Comparison of ENCODE assay signal across 1 cellular context in genomic region chr10:61065010-61065409, GRCh38.
TF ChIP-seq lines count a peak whose summit lies in the region.

No MANE protein-coding gene starts in this region.

TF ChIP-seq in HepG2, 621 proteins besides CTCF, POLR2A, EP300 and RAD21 (continued from another document and continues in another):
- no peak for TF ChIP-seq KIAA2018 (CRISPR knock-in tag; IDR thresholded peaks at IDR 0.05; ENCODE audit: borderline replicate concordance)
- peak; percentile 84; the same call in 1 of the 2 replicates for TF ChIP-seq SOX5 (CRISPR knock-in tag; IDR thresholded peaks at IDR 0.05; ENCODE audit: borderline replicate concordance)
- TF ChIP-seq TERF1 (CRISPR knock-in tag; IDR thresholded peaks at IDR 0.05) = no peak
- TF ChIP-seq ZKSCAN1 (IDR thresholded peaks at IDR 0.05; ENCODE audit: low read length) = no peak
- TF ChIP-seq SMARCC2 (IDR thresholded peaks at IDR 0.05) = no peak
- peak; percentile 26; the same call in 1 of the 2 replicates for TF ChIP-seq SP5 (CRISPR knock-in tag; IDR thresholded peaks at IDR 0.05; ENCODE audit: borderline replicate concordance, low read depth)
- TF ChIP-seq NCOR1 (IDR thresholded peaks at IDR 0.05; ENCODE audit: borderline replicate concordance, low read length) = peak; percentile 72; the same call in 1 of the 2 replicates
- no peak for TF ChIP-seq JUND (CRISPR knock-in tag; IDR thresholded peaks at IDR 0.05)
- TF ChIP-seq TEF (CRISPR knock-in tag; IDR thresholded peaks at IDR 0.05) = peak; percentile 83
- peak; percentile 66 for TF ChIP-seq NCOA1 (CRISPR knock-in tag; IDR thresholded peaks at IDR 0.05)
- 0 out of 2 replicates have a peak, but pooled peaks have one; percentile 23 for TF ChIP-seq KAT8 (CRISPR knock-in tag; IDR thresholded peaks at IDR 0.05)
- no peak for TF ChIP-seq ZNF781 (CRISPR knock-in tag; IDR thresholded peaks at IDR 0.05; ENCODE audit: borderline replicate concordance, not compliant biosample characterization)
- peak; percentile 52; the same call in 1 of the 2 replicates for TF ChIP-seq ARID3A (IDR thresholded peaks at IDR 0.05; ENCODE audit: low read depth, low read length)
- TF ChIP-seq, protein P1, sequence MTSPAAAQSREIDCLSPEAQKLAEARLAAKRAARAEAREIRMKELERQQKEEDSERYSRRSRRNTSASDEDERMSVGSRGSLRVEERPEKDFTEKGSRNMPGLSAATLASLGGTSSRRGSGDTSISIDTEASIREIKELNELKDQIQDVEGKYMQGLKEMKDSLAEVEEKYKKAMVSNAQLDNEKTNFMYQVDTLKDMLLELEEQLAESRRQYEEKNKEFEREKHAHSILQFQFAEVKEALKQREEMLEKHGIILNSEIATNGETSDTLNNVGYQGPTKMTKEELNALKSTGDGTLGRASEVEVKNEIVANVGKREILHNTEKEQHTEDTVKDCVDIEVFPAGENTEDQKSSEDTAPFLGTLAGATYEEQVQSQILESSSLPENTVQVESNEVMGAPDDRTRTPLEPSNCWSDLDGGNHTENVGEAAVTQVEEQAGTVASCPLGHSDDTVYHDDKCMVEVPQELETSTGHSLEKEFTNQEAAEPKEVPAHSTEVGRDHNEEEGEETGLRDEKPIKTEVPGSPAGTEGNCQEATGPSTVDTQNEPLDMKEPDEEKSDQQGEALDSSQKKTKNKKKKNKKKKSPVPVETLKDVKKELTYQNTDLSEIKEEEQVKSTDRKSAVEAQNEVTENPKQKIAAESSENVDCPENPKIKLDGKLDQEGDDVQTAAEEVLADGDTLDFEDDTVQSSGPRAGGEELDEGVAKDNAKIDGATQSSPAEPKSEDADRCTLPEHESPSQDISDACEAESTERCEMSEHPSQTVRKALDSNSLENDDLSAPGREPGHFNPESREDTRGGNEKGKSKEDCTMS (CRISPR knock-in tag; conservative IDR thresholded peaks at IDR 0.05) = no peak
- peak; percentile 57 for TF ChIP-seq SAP130 (CRISPR knock-in tag; IDR thresholded peaks at IDR 0.05; ENCODE audit: low read depth)
- TF ChIP-seq HOXA9 (CRISPR knock-in tag; IDR thresholded peaks at IDR 0.05; ENCODE audit: borderline replicate concordance) = no peak
- TF ChIP-seq ZUFSP (CRISPR knock-in tag; IDR thresholded peaks at IDR 0.05; ENCODE audit: borderline replicate concordance) = no peak
- TF ChIP-seq, protein P2, sequence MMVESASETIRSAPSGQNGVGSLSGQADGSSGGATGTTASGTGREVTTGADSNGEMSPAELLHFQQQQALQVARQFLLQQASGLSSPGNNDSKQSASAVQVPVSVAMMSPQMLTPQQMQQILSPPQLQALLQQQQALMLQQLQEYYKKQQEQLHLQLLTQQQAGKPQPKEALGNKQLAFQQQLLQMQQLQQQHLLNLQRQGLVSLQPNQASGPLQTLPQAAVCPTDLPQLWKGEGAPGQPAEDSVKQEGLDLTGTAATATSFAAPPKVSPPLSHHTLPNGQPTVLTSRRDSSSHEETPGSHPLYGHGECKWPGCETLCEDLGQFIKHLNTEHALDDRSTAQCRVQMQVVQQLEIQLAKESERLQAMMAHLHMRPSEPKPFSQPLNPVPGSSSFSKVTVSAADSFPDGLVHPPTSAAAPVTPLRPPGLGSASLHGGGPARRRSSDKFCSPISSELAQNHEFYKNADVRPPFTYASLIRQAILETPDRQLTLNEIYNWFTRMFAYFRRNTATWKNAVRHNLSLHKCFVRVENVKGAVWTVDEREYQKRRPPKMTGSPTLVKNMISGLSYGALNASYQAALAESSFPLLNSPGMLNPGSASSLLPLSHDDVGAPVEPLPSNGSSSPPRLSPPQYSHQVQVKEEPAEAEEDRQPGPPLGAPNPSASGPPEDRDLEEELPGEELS (CRISPR knock-in tag; IDR thresholded peaks at IDR 0.05) = peak; percentile 84
- peak; percentile 21; the same call in 1 of the 2 replicates for TF ChIP-seq ZBTB25 (CRISPR knock-in tag; IDR thresholded peaks at IDR 0.05)
- TF ChIP-seq TFAP4 (IDR thresholded peaks at IDR 0.05; ENCODE audit: borderline replicate concordance, low read depth) = no peak
- no peak for TF ChIP-seq ZNF616 (CRISPR knock-in tag; IDR thresholded peaks at IDR 0.05; ENCODE audit: low read depth)
- TF ChIP-seq FOXJ3 (CRISPR knock-in tag; IDR thresholded peaks at IDR 0.05; ENCODE audit: borderline replicate concordance) = peak; percentile 90; the same call in 1 of the 2 replicates
- TF ChIP-seq ZNF280B (CRISPR knock-in tag; IDR thresholded peaks at IDR 0.05; ENCODE audit: borderline replicate concordance) = no peak
